21 cellular contexts compared by ENCODE assay signal in genomic region chr14:63951025-63951424, GRCh38.
"Had no signal": no experiment of that assay in that cellular context is flagged by ENCODE, and none has a peak within 500 bp of the region (broad histone marks: within the 10 kb centered on the region; RNA-seq: fewer than 3 reads in every experiment).

No MANE protein-coding gene starts in this region.

- H2AFZ ChIP-seq: hepatocyte had no signal

- H3K9me3 Mint-ChIP-seq: dendritic cell treated with granulocyte-macrophage colony-stimulating factor and Interleukin-4, amounts not matched to agents 40 ng/mL and 50 ng/mL, for 4 days; endodermal cell; natural killer cell; neural crest cell; type B pancreatic cell had no signal

- H3K4me1 Mint-ChIP-seq: neural crest cell had no signal

- H3K79me2 ChIP-seq: hepatocyte had no signal

- FAIRE-seq: endothelial cell of umbilical vein, islet of Langerhans, urothelium cell line had no signal

- H3K27ac Mint-ChIP-seq: dendritic cell treated with granulocyte-macrophage colony-stimulating factor and Interleukin-4, amounts not matched to agents 40 ng/mL and 50 ng/mL, for 4 days; endodermal cell; type B pancreatic cell had no signal

- H3K4me3 Mint-ChIP-seq: dendritic cell treated with granulocyte-macrophage colony-stimulating factor and Interleukin-4, amounts not matched to agents 40 ng/mL and 50 ng/mL, for 4 days; endodermal cell; natural killer cell; neural crest cell; type B pancreatic cell had no signal

- ATAC-seq: foreskin keratinocyte, left lobe of liver, natural killer cell had no signal

- H3K4me2 ChIP-seq: hepatocyte had no signal

- H3K27me3 ChIP-seq: foreskin keratinocyte, hepatocyte, right atrium auricular region, sigmoid colon had no signal

- H3K4me1 ChIP-seq: foreskin keratinocyte, sigmoid colon had no signal

- DNase-seq: endodermal cell; erythroblast; foreskin keratinocyte; head of caudate nucleus; kidney glomerular epithelial cell; mammary epithelial cell; natural killer cell; posterior cingulate gyrus; sigmoid colon; stimulated activated CD4-positive, alpha-beta T cell treated with anti-CD3 and anti-CD28 coated beads, Interleukin-12 subunit alpha, Interleukin-12 subunit beta, amount 100 ng/mL, for 4 hours; stimulated activated naive CD4-positive, alpha-beta T cell treated with Interleukin-2 at 50 U/mL for 16 hours had no signal

- H3K4me3 ChIP-seq: hepatocyte, right atrium auricular region, sigmoid colon, skin epidermis had no signal

- H3K27ac ChIP-seq: foreskin keratinocyte, hepatocyte, right atrium auricular region, sigmoid colon, skin epidermis had no signal

- H3K27me3 Mint-ChIP-seq: type B pancreatic cell had no signal

- H3K9me3 ChIP-seq: right atrium auricular region, sigmoid colon had no signal
